ENCODE assay signal across 2 cellular contexts in genomic region chr11:326592-326841, GRCh38.
TF ChIP-seq lines count a peak whose summit lies in the region.

No MANE protein-coding gene starts in this region.

TF ChIP-seq in A549, 52 proteins besides CTCF, POLR2A, EP300 and RAD21 (continued from another document):
- TF ChIP-seq, protein P1, sequence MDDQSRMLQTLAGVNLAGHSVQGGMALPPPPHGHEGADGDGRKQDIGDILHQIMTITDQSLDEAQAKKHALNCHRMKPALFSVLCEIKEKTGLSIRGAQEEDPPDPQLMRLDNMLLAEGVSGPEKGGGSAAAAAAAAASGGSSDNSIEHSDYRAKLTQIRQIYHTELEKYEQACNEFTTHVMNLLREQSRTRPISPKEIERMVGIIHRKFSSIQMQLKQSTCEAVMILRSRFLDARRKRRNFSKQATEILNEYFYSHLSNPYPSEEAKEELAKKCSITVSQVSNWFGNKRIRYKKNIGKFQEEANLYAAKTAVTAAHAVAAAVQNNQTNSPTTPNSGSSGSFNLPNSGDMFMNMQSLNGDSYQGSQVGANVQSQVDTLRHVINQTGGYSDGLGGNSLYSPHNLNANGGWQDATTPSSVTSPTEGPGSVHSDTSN (IDR thresholded peaks at IDR 0.05), result no peak
- TF ChIP-seq, protein P2, sequence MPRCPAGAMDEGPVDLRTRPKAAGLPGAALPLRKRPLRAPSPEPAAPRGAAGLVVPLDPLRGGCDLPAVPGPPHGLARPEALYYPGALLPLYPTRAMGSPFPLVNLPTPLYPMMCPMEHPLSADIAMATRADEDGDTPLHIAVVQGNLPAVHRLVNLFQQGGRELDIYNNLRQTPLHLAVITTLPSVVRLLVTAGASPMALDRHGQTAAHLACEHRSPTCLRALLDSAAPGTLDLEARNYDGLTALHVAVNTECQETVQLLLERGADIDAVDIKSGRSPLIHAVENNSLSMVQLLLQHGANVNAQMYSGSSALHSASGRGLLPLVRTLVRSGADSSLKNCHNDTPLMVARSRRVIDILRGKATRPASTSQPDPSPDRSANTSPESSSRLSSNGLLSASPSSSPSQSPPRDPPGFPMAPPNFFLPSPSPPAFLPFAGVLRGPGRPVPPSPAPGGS (IDR thresholded peaks at IDR 0.05), result no peak

TF ChIP-seq in neural cell, 6 proteins besides CTCF, POLR2A, EP300 and RAD21 (continued from another document):
- TF ChIP-seq, protein P3, sequence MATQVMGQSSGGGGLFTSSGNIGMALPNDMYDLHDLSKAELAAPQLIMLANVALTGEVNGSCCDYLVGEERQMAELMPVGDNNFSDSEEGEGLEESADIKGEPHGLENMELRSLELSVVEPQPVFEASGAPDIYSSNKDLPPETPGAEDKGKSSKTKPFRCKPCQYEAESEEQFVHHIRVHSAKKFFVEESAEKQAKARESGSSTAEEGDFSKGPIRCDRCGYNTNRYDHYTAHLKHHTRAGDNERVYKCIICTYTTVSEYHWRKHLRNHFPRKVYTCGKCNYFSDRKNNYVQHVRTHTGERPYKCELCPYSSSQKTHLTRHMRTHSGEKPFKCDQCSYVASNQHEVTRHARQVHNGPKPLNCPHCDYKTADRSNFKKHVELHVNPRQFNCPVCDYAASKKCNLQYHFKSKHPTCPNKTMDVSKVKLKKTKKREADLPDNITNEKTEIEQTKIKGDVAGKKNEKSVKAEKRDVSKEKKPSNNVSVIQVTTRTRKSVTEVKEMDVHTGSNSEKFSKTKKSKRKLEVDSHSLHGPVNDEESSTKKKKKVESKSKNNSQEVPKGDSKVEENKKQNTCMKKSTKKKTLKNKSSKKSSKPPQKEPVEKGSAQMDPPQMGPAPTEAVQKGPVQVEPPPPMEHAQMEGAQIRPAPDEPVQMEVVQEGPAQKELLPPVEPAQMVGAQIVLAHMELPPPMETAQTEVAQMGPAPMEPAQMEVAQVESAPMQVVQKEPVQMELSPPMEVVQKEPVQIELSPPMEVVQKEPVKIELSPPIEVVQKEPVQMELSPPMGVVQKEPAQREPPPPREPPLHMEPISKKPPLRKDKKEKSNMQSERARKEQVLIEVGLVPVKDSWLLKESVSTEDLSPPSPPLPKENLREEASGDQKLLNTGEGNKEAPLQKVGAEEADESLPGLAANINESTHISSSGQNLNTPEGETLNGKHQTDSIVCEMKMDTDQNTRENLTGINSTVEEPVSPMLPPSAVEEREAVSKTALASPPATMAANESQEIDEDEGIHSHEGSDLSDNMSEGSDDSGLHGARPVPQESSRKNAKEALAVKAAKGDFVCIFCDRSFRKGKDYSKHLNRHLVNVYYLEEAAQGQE (IDR thresholded peaks at IDR 0.05; ENCODE audit: borderline replicate concordance), result no peak
TF ChIP-seq in neural cell: peak in this region for 0.
